ENCODE assay signal across 25 cellular contexts in genomic region chr10:70676511-70676910, GRCh38. TPM values are rescaled to one million over a fixed set of nuclear protein-coding genes. Genes with fewer than 3 reads are reported as not detected.
"Had no signal": no experiment of that assay in that cellular context is flagged by ENCODE, and none has a peak within 500 bp of the region (broad histone marks: within the 10 kb centered on the region; RNA-seq: fewer than 3 reads in every experiment).

No MANE protein-coding gene starts in this region.

- H3K9me3 ChIP-seq: esophagus muscularis mucosa, gastroesophageal sphincter, heart right ventricle, left ventricle myocardium inferior, lower lobe of right lung had no signal

- H3K4me3 ChIP-seq: coronary artery, dorsolateral prefrontal cortex, esophagus muscularis mucosa, gastroesophageal sphincter, heart right ventricle, left ventricle myocardium inferior, lower lobe of right lung had no signal

- H3K36me3 ChIP-seq: esophagus muscularis mucosa, gastroesophageal sphincter, heart right ventricle, left ventricle myocardium inferior, lower lobe of right lung had no signal

- H3K27ac ChIP-seq: coronary artery, dorsolateral prefrontal cortex, esophagus muscularis mucosa, foreskin keratinocyte, gastroesophageal sphincter, heart right ventricle, left ventricle myocardium inferior, lower lobe of right lung had no signal

- ATAC-seq: foreskin keratinocyte, gastroesophageal sphincter, heart right ventricle, left colon, left lobe of liver, lower lobe of right lung had no signal

- DNase-seq: dermis blood vessel endothelial cell; effector CD4-positive, alpha-beta T cell; effector memory CD4-positive, alpha-beta T cell; foreskin keratinocyte; head of caudate nucleus; heart right ventricle; hippocampal formation; kidney; kidney glomerular epithelial cell; left colon; left ventricle myocardium inferior; lower lobe of right lung; mesenchymal stem cell; midbrain had no signal

- FAIRE-seq: colon, endothelial cell of umbilical vein, frontal cortex, islet of Langerhans, kidney had no signal

RNA-seq across cellular contexts. Expression of gene ADAMTS14, which starts 4.2 kb away (rescaled TPM):
- total RNA-seq: endothelial cell of umbilical vein, foreskin keratinocyte, lung microvascular endothelial cell, mononuclear cell had no signal
- polyA plus RNA-seq: endothelial cell of umbilical vein had no signal
